ENCODE assay signal across 9 cellular contexts in the genomic region with DNA sequence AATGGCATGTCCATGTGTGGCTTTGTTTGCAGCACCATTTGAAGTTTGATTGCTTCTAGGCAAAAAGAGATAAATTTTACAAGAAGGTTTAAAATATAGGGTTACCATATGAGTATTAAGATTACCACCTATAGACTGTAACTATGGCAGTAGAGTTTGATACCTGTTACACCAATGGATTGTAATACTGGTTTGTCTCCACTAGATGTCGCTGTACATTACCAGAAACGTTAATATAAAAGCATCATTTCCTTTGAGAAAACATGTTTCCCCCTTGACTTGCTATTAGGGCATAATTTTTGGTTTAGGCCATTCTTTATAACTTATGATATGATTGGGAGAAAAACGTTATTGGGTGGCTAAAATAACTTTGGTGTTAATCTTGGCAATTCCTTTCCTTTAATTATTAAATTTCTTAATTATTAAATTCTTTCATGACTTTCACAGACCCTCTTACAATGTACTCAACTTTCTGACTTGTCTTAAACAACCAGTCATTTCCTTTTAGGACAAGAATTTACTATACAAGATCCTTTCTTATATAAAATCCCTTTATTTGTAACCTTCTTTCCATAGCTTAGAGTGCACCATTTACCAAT. TPM values are rescaled to one million over a fixed set of nuclear protein-coding genes. Genes with fewer than 3 reads are reported as not detected.
A peak's percentile ranks its signal among the peaks of the same experiment; 100 is the strongest.
DNase-seq lines count a peak whose midpoint lies in the region; ATAC-seq and TF ChIP-seq lines count a peak whose summit lies in the region.
"Had no signal": no experiment of that assay in that cellular context is flagged by ENCODE, and none has a peak within 500 bp of the region (broad histone marks: within the 10 kb centered on the region; RNA-seq: fewer than 3 reads in every experiment).

No MANE protein-coding gene starts in this region.

- no peaks in the 10 kb centered on the region for H3K9me3 ChIP-seq in HAP-1

- H3K36me3 ChIP-seq in HAP-1 (replicated peaks) (no peaks in the 10 kb centered on the region), kidney epithelial cell (ENCODE audit: control insufficient read depth, insufficient read depth, low read length) (no peaks in the 10 kb centered on the region)
- H3K36me3 ChIP-seq: SJCRH30 had no signal

- DNase-seq in CD1c-positive myeloid dendritic cell (ENCODE audit: extremely low spot score) (peak; percentile 83), HAP-1 (ENCODE audit: low spot score in 2 of 2) (peak; percentile 32 to 54), NCI-H460 (ENCODE audit: extremely low read depth, low read depth) (peak; percentile 43), T47D (ENCODE audit: low read depth in 1 of 2, low spot score in 1 of 2) (peak; percentile 31 to 72), kidney epithelial cell (ENCODE audit: low read depth) (no peak), type B pancreatic cell (ENCODE audit: extremely low spot score, unreplicated experiment) (no peak)
- no peak for DNase-seq in activated naive CD4-positive, alpha-beta T cell treated with anti-CD3 and anti-CD28 coated beads, Interleukin-2, amount 50 U/mL, for 16 hours

- peak overlapping the region; percentile 78 for H3K4me3 Mint-ChIP-seq in type B pancreatic cell

- H3K27ac Mint-ChIP-seq in type B pancreatic cell = no peak overlapping the region

- H3K27me3 ChIP-seq in HAP-1 (ENCODE audit: low read depth) (peaks cover 35% of the 10 kb centered on the region), kidney epithelial cell (ENCODE audit: control insufficient read depth, insufficient read depth, low read length) (peaks cover 39% of the 10 kb centered on the region)

- peaks cover 21% of the 10 kb centered on the region for H3K4me1 Mint-ChIP-seq in type B pancreatic cell (ENCODE audit: unreplicated experiment)

- H3K4me1 ChIP-seq in HAP-1 = no peaks in the 10 kb centered on the region
- H3K4me1 ChIP-seq: SJCRH30 had no signal

- peaks cover 75% of the 10 kb centered on the region for H3K27me3 Mint-ChIP-seq in type B pancreatic cell

- peak; percentile 49 for TF ChIP-seq CTCF in kidney epithelial cell (IDR thresholded peaks at IDR 0.05; ENCODE audit: insufficient read depth, low read length, poor library complexity, severe bottlenecking)
- TF ChIP-seq CTCF in type B pancreatic cell (conservative IDR thresholded peaks at IDR 0.05) = peak; percentile 92

- ATAC-seq in HG02610 (IDR thresholded peaks at IDR 0.05; ENCODE audit: unreplicated experiment) = no peak

- H3K4me3 ChIP-seq in HAP-1 (no peak overlapping the region), kidney epithelial cell (ENCODE audit: low read depth, low read length) (no peak overlapping the region)
- H3K4me3 ChIP-seq: SJCRH30 had no signal

- H3K36me3 Mint-ChIP-seq in type B pancreatic cell = no peaks in the 10 kb centered on the region

- in situ Hi-C loops in HAP-1 (cut with MboI; ENCODE audit: low sequenced_read_pairs) (no loop called here), T47D (cut with HindIII; ENCODE audit: low pct_unique_long_range_greater_than_20kb, low sequenced_read_pairs) (no loop called here)

- H3K9me3 Mint-ChIP-seq in type B pancreatic cell = peaks cover under 1% of the 10 kb centered on the region

RNA-seq across cellular contexts. Expression of gene HLA-DPB1, which starts 42.8 kb away (rescaled TPM):
- not detected in 2 replicates for total RNA-seq in NCI-H460 (2014; rRNA removed; shearing (Covaris generic))
- polyA plus RNA-seq in NCI-H460 (2014; cell fraction: nucleus; rRNA removed) = not detected in 2 replicates
- total RNA-seq in kidney epithelial cell (5.5 and 7.6 TPM in 2 replicates), type B pancreatic cell (ENCODE audit: low replicate concordance) (10.9 and 27.3 TPM in 2 replicates)
- total RNA-seq: SJCRH30 had no signal

RNA-seq across cellular contexts. Expression of gene HLA-DPA1, which starts 45.2 kb away (rescaled TPM):
- not detected in 2 replicates for total RNA-seq in NCI-H460 (2014; rRNA removed; shearing (Covaris generic))
- polyA plus RNA-seq in NCI-H460 (2014; cell fraction: nucleus; rRNA removed) = not detected in 2 replicates
- total RNA-seq in kidney epithelial cell (0.29 and 0.48 TPM in 2 replicates), type B pancreatic cell (ENCODE audit: low replicate concordance) (1.3 and 2.6 TPM in 2 replicates)
- total RNA-seq: SJCRH30 had no signal

Comparison
In these comparisons a context has a peak if more than half of its experiments do, and no peak if none do; other contexts are left out.
1. DNase-seq: peak in CD1c-positive myeloid dendritic cell (single experiment), HAP-1 (2 of 2), NCI-H460 (single experiment) and T47D (2 of 2); none in kidney epithelial cell (single experiment), type B pancreatic cell (single experiment) and activated naive CD4-positive, alpha-beta T cell treated with anti-CD3 and anti-CD28 coated beads, Interleukin-2, amount 50 U/mL, for 16 hours (single experiment).